8 cellular contexts compared by ENCODE assay signal in genomic region chr15:63047792-63048114, GRCh38. TPM values are rescaled to one million over a fixed set of nuclear protein-coding genes. Genes with fewer than 3 reads are reported as not detected.
DNase-seq lines count a peak whose midpoint lies in the region; ATAC-seq and TF ChIP-seq lines count a peak whose summit lies in the region.

No MANE protein-coding gene starts in this region.

- H3K4me3 ChIP-seq in BE2C (ENCODE audit: low read depth, low read length) = peak overlapping the region; percentile 91
- peak overlapping the region; percentile 82 for H3K4me3 ChIP-seq in Karpas-422 (ENCODE audit: low read length)

- H3K4me1 ChIP-seq in BE2C (peaks cover 35% of the 10 kb centered on the region), Karpas-422 (ENCODE audit: low read length) (peaks cover 13% of the 10 kb centered on the region)

- ATAC-seq in GM18502 (IDR thresholded peaks at IDR 0.05; ENCODE audit: poor library complexity, unreplicated experiment) (no peak), HG03571 (IDR thresholded peaks at IDR 0.05; ENCODE audit: unreplicated experiment) (no peak)
- ATAC-seq in activated naive CD4-positive, alpha-beta T cell treated with anti-CD3 and anti-CD28 coated beads, Interleukin-2, amount 50 U/mL, for 72 hours = no peak

- H3K9ac ChIP-seq in Karpas-422 (ENCODE audit: low read length) = peak overlapping the region; percentile 73

- H3K27ac ChIP-seq in Karpas-422 (ENCODE audit: low read length) = no peak overlapping the region

- peak overlapping the region; percentile 86 for H2AFZ ChIP-seq in Karpas-422 (ENCODE audit: low read length)

- DNase-seq in BE2C (no peak), Karpas-422 (no peak), NCI-H748 treated with DMSO at 0.1 percent for 48 hours (lab: John Stamatoyannopoulos, UW) (no peak)
- no peak for DNase-seq in activated naive CD4-positive, alpha-beta T cell treated with anti-CD3 and anti-CD28 coated beads, Interleukin-2, amount 50 U/mL, for 72 hours (ENCODE audit: low spot score in 2 of 2)

- H3K4me3 Mint-ChIP-seq in dendritic cell treated with granulocyte-macrophage colony-stimulating factor and Interleukin-4, amounts not matched to agents 40 ng/mL and 50 ng/mL, for 4 days = peak overlapping the region; percentile 91
- H3K4me3 Mint-ChIP-seq in nephron = peak overlapping the region; percentile 93 to 97 (median 95)

- peaks cover 62% of the 10 kb centered on the region for H3K27me3 Mint-ChIP-seq in dendritic cell treated with granulocyte-macrophage colony-stimulating factor and Interleukin-4, amounts not matched to agents 40 ng/mL and 50 ng/mL, for 4 days
- H3K27me3 Mint-ChIP-seq in nephron (ENCODE audit: low read depth) = no peaks in the 10 kb centered on the region

- no peaks in the 10 kb centered on the region for H4K20me1 ChIP-seq in Karpas-422 (ENCODE audit: insufficient read depth, low read depth, low read length)

- no peaks in the 10 kb centered on the region for H3K9me3 Mint-ChIP-seq in dendritic cell treated with granulocyte-macrophage colony-stimulating factor and Interleukin-4, amounts not matched to agents 40 ng/mL and 50 ng/mL, for 4 days
- H3K9me3 Mint-ChIP-seq in nephron = no peaks in the 10 kb centered on the region
- no peaks in the 10 kb centered on the region for H3K9me3 Mint-ChIP-seq in activated naive CD4-positive, alpha-beta T cell treated with anti-CD3 and anti-CD28 coated beads, Interleukin-2, amount 50 U/mL, for 72 hours

- H3K9me3 ChIP-seq in BE2C = no peaks in the 10 kb centered on the region
- H3K9me3 ChIP-seq in Karpas-422 (ENCODE audit: low read length) = no peaks in the 10 kb centered on the region

- H3K4me2 ChIP-seq in Karpas-422 (ENCODE audit: low read depth, low read length, poor library complexity, severe bottlenecking) = peak overlapping the region; percentile 83

- H3K27me3 ChIP-seq in BE2C = no peaks in the 10 kb centered on the region
- no peaks in the 10 kb centered on the region for H3K27me3 ChIP-seq in Karpas-422 (ENCODE audit: low read length)

- TF ChIP-seq CTCF in BE2C (IDR thresholded peaks at IDR 0.05; ENCODE audit: low read depth, low read length) (no peak), nephron (IDR thresholded peaks at IDR 0.05; ENCODE audit: unreplicated experiment in 3 of 3) (no peak)

- peaks cover 55% of the 10 kb centered on the region for H3K4me1 Mint-ChIP-seq in dendritic cell treated with granulocyte-macrophage colony-stimulating factor and Interleukin-4, amounts not matched to agents 40 ng/mL and 50 ng/mL, for 4 days (ENCODE audit: low read depth)
- H3K4me1 Mint-ChIP-seq in nephron = peaks cover 79% of the 10 kb centered on the region

- no peaks in the 10 kb centered on the region for H3K79me2 ChIP-seq in Karpas-422 (ENCODE audit: low read length)

- H3K36me3 ChIP-seq in BE2C (peaks cover 10% of the 10 kb centered on the region; the same call in 1 of the 2 replicates), Karpas-422 (ENCODE audit: insufficient read depth, low read length) (no peaks in the 10 kb centered on the region)

- peak overlapping the region; percentile 85 for H3K27ac Mint-ChIP-seq in dendritic cell treated with granulocyte-macrophage colony-stimulating factor and Interleukin-4, amounts not matched to agents 40 ng/mL and 50 ng/mL, for 4 days
- H3K27ac Mint-ChIP-seq in nephron = peak overlapping the region; percentile 83 to 91 (median 84)
- H3K27ac Mint-ChIP-seq in activated naive CD4-positive, alpha-beta T cell treated with anti-CD3 and anti-CD28 coated beads, Interleukin-2, amount 50 U/mL, for 72 hours = peak overlapping the region in 1 of 2 donors; percentile 82

- peaks cover 39% of the 10 kb centered on the region for H3K36me3 Mint-ChIP-seq in dendritic cell treated with granulocyte-macrophage colony-stimulating factor and Interleukin-4, amounts not matched to agents 40 ng/mL and 50 ng/mL, for 4 days (ENCODE audit: low read depth)
- H3K36me3 Mint-ChIP-seq in nephron (ENCODE audit: low read depth) = peaks cover 35% of the 10 kb centered on the region
- peaks cover 0 to 4% of the 10 kb centered on the region in 2 donors for H3K36me3 Mint-ChIP-seq in activated naive CD4-positive, alpha-beta T cell treated with anti-CD3 and anti-CD28 coated beads, Interleukin-2, amount 50 U/mL, for 72 hours

- no peaks in the 10 kb centered on the region for H3K9me2 ChIP-seq in Karpas-422 (replicated peaks; ENCODE audit: insufficient read depth, low read length)

- intact Hi-C loops in dendritic cell treated with granulocyte-macrophage colony-stimulating factor and Interleukin-4, amounts not matched to agents 40 ng/mL and 50 ng/mL, for 4 days (cut with micrococcal nuclease) = loop anchor here (2.0 to 5.0 kb wide), 2 partner anchors 45 to 200 kb away; no protein-coding TSS in a partner anchor

RNA-seq across cellular contexts. Expression of gene TPM1, which starts 5.2 kb away (rescaled TPM):
- 148 TPM for polyA plus RNA-seq in BE2C (2012; ENCODE audit: insufficient read depth, insufficient read length, low read depth)
- 10.1 and 11.5 TPM in 2 replicates for total RNA-seq in Karpas-422 (2014; rRNA removed; shearing (Covaris generic); ENCODE audit: low replicate concordance)
- 1 to 10 TPM; 6.5 to 8.6 TPM for total RNA-seq in activated naive CD4-positive, alpha-beta T cell treated with anti-CD3 and anti-CD28 coated beads, Interleukin-2, amount 50 U/mL, for 72 hours
